ENCODE assay signal across 1 cellular context in the genomic region with DNA sequence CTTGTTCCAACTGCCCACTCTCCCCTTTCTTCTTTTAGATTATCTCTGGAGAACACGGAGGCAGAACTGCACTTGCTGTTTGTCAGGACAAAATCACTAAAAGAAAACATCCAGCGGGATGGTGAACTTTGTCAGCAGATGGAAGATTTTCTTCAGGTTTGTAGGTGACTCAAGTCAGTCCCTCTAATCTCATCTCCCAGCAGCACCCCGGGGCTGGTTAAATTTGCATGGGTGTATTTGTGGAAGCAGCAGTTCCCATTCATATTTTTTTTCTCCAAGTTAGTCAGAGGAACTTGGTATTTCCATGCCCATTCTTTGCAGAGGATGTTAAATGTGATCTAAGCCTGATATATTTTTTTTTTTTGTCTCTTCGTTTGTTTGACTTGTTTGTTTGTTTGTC.
TF ChIP-seq lines count a peak whose summit lies in the region.

No MANE protein-coding gene starts in this region.

TF ChIP-seq in K562, 482 proteins besides CTCF, POLR2A, EP300 and RAD21:
- TF ChIP-seq NFXL1 (CRISPR knock-in tag; IDR thresholded peaks at IDR 0.05) (no peak), TCF3 (CRISPR knock-in tag; IDR thresholded peaks at IDR 0.05) (peak; percentile 30; the same call in 1 of the 2 replicates)
- TF ChIP-seq, protein P1, sequence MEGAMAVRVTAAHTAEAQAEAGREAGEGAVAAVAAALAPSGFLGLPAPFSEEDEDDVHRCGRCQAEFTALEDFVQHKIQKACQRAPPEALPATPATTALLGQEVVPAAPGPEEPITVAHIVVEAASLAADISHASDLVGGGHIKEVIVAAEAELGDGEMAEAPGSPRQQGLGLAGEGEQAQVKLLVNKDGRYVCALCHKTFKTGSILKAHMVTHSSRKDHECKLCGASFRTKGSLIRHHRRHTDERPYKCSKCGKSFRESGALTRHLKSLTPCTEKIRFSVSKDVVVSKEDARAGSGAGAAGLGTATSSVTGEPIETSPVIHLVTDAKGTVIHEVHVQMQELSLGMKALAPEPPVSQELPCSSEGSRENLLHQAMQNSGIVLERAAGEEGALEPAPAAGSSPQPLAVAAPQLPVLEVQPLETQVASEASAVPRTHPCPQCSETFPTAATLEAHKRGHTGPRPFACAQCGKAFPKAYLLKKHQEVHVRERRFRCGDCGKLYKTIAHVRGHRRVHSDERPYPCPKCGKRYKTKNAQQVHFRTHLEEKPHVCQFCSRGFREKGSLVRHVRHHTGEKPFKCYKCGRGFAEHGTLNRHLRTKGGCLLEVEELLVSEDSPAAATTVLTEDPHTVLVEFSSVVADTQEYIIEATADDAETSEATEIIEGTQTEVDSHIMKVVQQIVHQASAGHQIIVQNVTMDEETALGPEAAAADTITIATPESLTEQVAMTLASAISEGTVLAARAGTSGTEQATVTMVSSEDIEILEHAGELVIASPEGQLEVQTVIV (CRISPR knock-in tag; IDR thresholded peaks at IDR 0.05; ENCODE audit: borderline replicate concordance): no peak
